ENCODE assay signal across 24 cellular contexts in the genomic region with DNA sequence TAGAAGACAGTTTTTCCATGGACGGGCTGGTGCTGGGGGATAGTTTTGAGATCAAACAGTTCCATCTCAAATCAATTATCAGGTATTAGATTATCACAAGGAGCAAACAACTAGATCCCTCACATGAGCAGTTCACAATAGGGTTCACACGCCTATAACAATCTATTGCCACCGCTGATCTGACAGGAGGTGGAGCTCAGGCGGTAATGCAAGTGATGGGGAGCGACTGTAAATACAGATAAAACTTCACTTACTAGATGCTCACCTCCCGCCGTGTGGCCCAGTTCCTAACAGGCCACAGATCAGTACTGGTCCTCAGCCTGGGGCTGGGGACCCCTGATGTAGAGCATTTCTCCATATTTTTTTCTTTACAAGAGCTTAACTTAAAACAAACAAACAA.
"Had no signal": no experiment of that assay in that cellular context is flagged by ENCODE, and none has a peak within 500 bp of the region (broad histone marks: within the 10 kb centered on the region; RNA-seq: fewer than 3 reads in every experiment).

No MANE protein-coding gene starts in this region.

- H3K27ac ChIP-seq: colonic mucosa, coronary artery, dorsolateral prefrontal cortex, epithelial cell of prostate, esophagus muscularis mucosa, esophagus squamous epithelium, foreskin keratinocyte, gastrocnemius medialis, gastroesophageal sphincter, heart left ventricle, heart right ventricle, hepatocyte had no signal

- H3K27me3 ChIP-seq: colonic mucosa, dorsolateral prefrontal cortex, esophagus muscularis mucosa, esophagus squamous epithelium, foreskin keratinocyte, gastrocnemius medialis, gastroesophageal sphincter, heart left ventricle, heart right ventricle, hepatocyte had no signal

- H3K4me3 Mint-ChIP-seq: dendritic cell treated with granulocyte-macrophage colony-stimulating factor and Interleukin-4, amounts not matched to agents 40 ng/mL and 50 ng/mL, for 4 days; effector memory CD8-positive, alpha-beta T cell had no signal

- H3K9me3 ChIP-seq: colonic mucosa, esophagus muscularis mucosa, esophagus squamous epithelium, gastrocnemius medialis, gastroesophageal sphincter, heart left ventricle, heart right ventricle had no signal

- H3K4me3 ChIP-seq: colonic mucosa, coronary artery, dorsolateral prefrontal cortex, esophagus muscularis mucosa, esophagus squamous epithelium, gastrocnemius medialis, gastroesophageal sphincter, heart left ventricle, heart right ventricle, hepatocyte had no signal

- H3K9me3 Mint-ChIP-seq: dendritic cell treated with granulocyte-macrophage colony-stimulating factor and Interleukin-4, amounts not matched to agents 40 ng/mL and 50 ng/mL, for 4 days; effector memory CD8-positive, alpha-beta T cell had no signal

- H3K27me3 Mint-ChIP-seq: dendritic cell treated with granulocyte-macrophage colony-stimulating factor and Interleukin-4, amounts not matched to agents 40 ng/mL and 50 ng/mL, for 4 days; effector memory CD8-positive, alpha-beta T cell had no signal

- H3K4me1 ChIP-seq: colonic mucosa, esophagus muscularis mucosa, esophagus squamous epithelium, foreskin keratinocyte, gastrocnemius medialis, gastroesophageal sphincter, heart left ventricle, heart right ventricle had no signal

- H3K36me3 ChIP-seq: colonic mucosa, esophagus muscularis mucosa, esophagus squamous epithelium, gastrocnemius medialis, gastroesophageal sphincter, heart left ventricle, heart right ventricle had no signal

- DNase-seq: colonic mucosa; cortex of kidney; dermis blood vessel endothelial cell; dorsolateral prefrontal cortex; effector CD4-positive, alpha-beta T cell; effector CD8-positive, alpha-beta T cell; effector memory CD4-positive, alpha-beta T cell; effector memory CD8-positive, alpha-beta T cell; erythroblast; esophagus squamous epithelium; foreskin fibroblast; foreskin keratinocyte; foreskin melanocyte; gastrocnemius medialis; glutamatergic neuron; head of caudate nucleus; heart left ventricle; heart right ventricle had no signal

- H3K27ac Mint-ChIP-seq: dendritic cell treated with granulocyte-macrophage colony-stimulating factor and Interleukin-4, amounts not matched to agents 40 ng/mL and 50 ng/mL, for 4 days; effector memory CD8-positive, alpha-beta T cell had no signal
